9 cellular contexts compared by ENCODE assay signal in genomic region chr2:97911210-97911921, GRCh38.
A peak's percentile ranks its signal among the peaks of the same experiment; 100 is the strongest.
DNase-seq lines count a peak whose midpoint lies in the region; ATAC-seq, FAIRE-seq and TF ChIP-seq lines count a peak whose summit lies in the region.
"Had no signal": no experiment of that assay in that cellular context is flagged by ENCODE, and none has a peak within 500 bp of the region (broad histone marks: within the 10 kb centered on the region; RNA-seq: fewer than 3 reads in every experiment).

No MANE protein-coding gene starts in this region.

- DNase-seq in RPMI7951 (ENCODE audit: low read depth) = peak; percentile 62
- DNase-seq in activated T-cell treated with anti-CD3 and anti-CD28 coated beads, Interleukin-2, amount 50 U/mL, for 48 hours = no peak
- no peak for DNase-seq in PC-9
- DNase-seq in small intestine = no peak
- DNase-seq in COLO829 (ENCODE audit: low spot score) = no peak
- DNase-seq: T-cell had no signal

- intact Hi-C loops in PC-9 (cut with micrococcal nuclease; ENCODE audit: unreplicated experiment) = no loop called here

- BruUV-seq in PC-9 (replicated peaks; lab: Mats Ljungman, UMichigan) = no TSS peak

- H3K9me2 ChIP-seq in PC-9 (ENCODE audit: insufficient read depth) = no peaks in the 10 kb centered on the region

- H3K4me3 ChIP-seq in neutrophil (ENCODE audit: low read depth in 1 of 2, low read length in 1 of 2) = no peak overlapping the region
- no peak overlapping the region for H3K4me3 ChIP-seq in PC-9
- H3K4me3 ChIP-seq in small intestine (ENCODE audit: low read depth in 1 of 2, low read length in 2 of 2) = no peak overlapping the region

- no peak for TF ChIP-seq CTCF in neutrophil (IDR thresholded peaks at IDR 0.05)
- TF ChIP-seq CTCF in PC-9 (conservative IDR thresholded peaks at IDR 0.05) = no peak

- no peaks in the 10 kb centered on the region for H3K9me3 ChIP-seq in neutrophil
- H3K9me3 ChIP-seq in PC-9 (ENCODE audit: insufficient read depth, low read depth) = no peaks in the 10 kb centered on the region; the same call in 1 of the 2 replicates
- H3K9me3 ChIP-seq in small intestine (ENCODE audit: control insufficient read depth, low read depth) = no peaks in the 10 kb centered on the region

- H3K27ac ChIP-seq in neutrophil (peak overlapping the region; percentile 80), PC-9 (no peak overlapping the region), small intestine (ENCODE audit: low read depth in 1 of 2, low read length in 1 of 2) (no peak overlapping the region)

- H2AFZ ChIP-seq in PC-9 = no peak overlapping the region

- H3K36me3 ChIP-seq in neutrophil (peaks cover under 1% of the 10 kb centered on the region), PC-9 (ENCODE audit: low read depth) (peaks cover 15% of the 10 kb centered on the region; the same call in 1 of the 2 replicates), small intestine (ENCODE audit: control insufficient read depth in 2 of 2, insufficient read depth in 2 of 2, low read length in 2 of 2) (no peaks in the 10 kb centered on the region)

- peaks cover 16% of the 10 kb centered on the region for H3K79me2 ChIP-seq in PC-9 (ENCODE audit: low read depth)

- ATAC-seq in GM18907 (IDR thresholded peaks at IDR 0.05; ENCODE audit: unreplicated experiment) (peak; percentile 71), HG02885 (IDR thresholded peaks at IDR 0.05; ENCODE audit: poor library complexity, unreplicated experiment) (peak; percentile 84)
- ATAC-seq: T-cell had no signal

- no peak for FAIRE-seq in small intestine (lab: Jason Lieb, UNC)

- POLR2A ChIA-PET in PC-9 (lab: Charles Lee; ENCODE audit: unreplicated experiment) = interaction anchor here (0.5 kb wide), 1 partner anchor 65 kb away, joined by 11 read pairs; no protein-coding TSS in a partner anchor

- peaks cover 3% of the 10 kb centered on the region; the same call in 1 of the 2 replicates for H4K20me1 ChIP-seq in PC-9 (ENCODE audit: insufficient read depth)

- CTCF ChIA-PET in PC-9 (lab: Charles Lee) = no interaction called here

- H3F3A ChIP-seq in PC-9 (ENCODE audit: insufficient read depth, low read depth) = no peaks in the 10 kb centered on the region

- peaks cover 44 to 52% of the 10 kb centered on the region in 2 experiments for H3K4me1 ChIP-seq in neutrophil (ENCODE audit: control insufficient read depth in 1 of 2, insufficient read depth in 1 of 2, low read depth in 1 of 2, low read length in 1 of 2)
- no peaks in the 10 kb centered on the region for H3K4me1 ChIP-seq in PC-9 (replicated peaks; ENCODE audit: insufficient read depth)
- H3K4me1 ChIP-seq in small intestine (ENCODE audit: control insufficient read depth in 2 of 2, insufficient read depth in 1 of 2, low read depth in 1 of 2, low read length in 1 of 2) = peaks cover 5 to 9% of the 10 kb centered on the region in 2 donors

- H3K27me3 ChIP-seq in neutrophil (no peaks in the 10 kb centered on the region), PC-9 (ENCODE audit: insufficient read depth, low read depth) (no peaks in the 10 kb centered on the region), small intestine (ENCODE audit: control insufficient read depth in 2 of 2, insufficient read depth in 2 of 2, low read length in 2 of 2) (no peaks in the 10 kb centered on the region)

- 63 to 75% (median 63%) methylated on average over 4 of the region's 4 CpGs for WGBS in small intestine, 3 donors

- H3K4me2 ChIP-seq in PC-9 = no peak overlapping the region
